17 cellular contexts compared by ENCODE assay signal in genomic region chr16:84198401-84198800, GRCh38. TPM values are rescaled to one million over a fixed set of nuclear protein-coding genes. Genes with fewer than 3 reads are reported as not detected.
A peak's percentile ranks its signal among the peaks of the same experiment; 100 is the strongest.
DNase-seq lines count a peak whose midpoint lies in the region; ATAC-seq and TF ChIP-seq lines count a peak whose summit lies in the region.
"Had no signal": no experiment of that assay in that cellular context is flagged by ENCODE, and none has a peak within 500 bp of the region (broad histone marks: within the 10 kb centered on the region; RNA-seq: fewer than 3 reads in every experiment).

No MANE protein-coding gene starts in this region.

- no peak overlapping the region for H3K27ac ChIP-seq in PC-3 (ENCODE audit: low read length)
- H3K27ac ChIP-seq: HL-60, Peyer's patch, right lobe of liver had no signal

- no peaks in the 10 kb centered on the region for H3K27me3 ChIP-seq in PC-3 (ENCODE audit: low read length)
- H3K27me3 ChIP-seq: Peyer's patch, right lobe of liver had no signal

- no peak overlapping the region for H3K9ac ChIP-seq in PC-3 (ENCODE audit: low read length)

- H3K4me3 ChIP-seq in PC-3 (ENCODE audit: low read length): no peak overlapping the region
- no peak overlapping the region for H3K4me3 ChIP-seq in skeletal muscle cell (ENCODE audit: low read depth, low read length)
- H3K4me3 ChIP-seq: Peyer's patch, right lobe of liver had no signal

- no peaks in the 10 kb centered on the region for H3K79me2 ChIP-seq in PC-3 (ENCODE audit: low read length)

- no peak overlapping the region for H3K4me2 ChIP-seq in PC-3 (ENCODE audit: low read length)

- no peaks in the 10 kb centered on the region for H3F3A ChIP-seq in PC-3 (ENCODE audit: low read length, unreplicated experiment)

- H3K4me1 ChIP-seq in PC-3 (ENCODE audit: insufficient read depth, low read length): no peaks in the 10 kb centered on the region
- H3K4me1 ChIP-seq: Peyer's patch, right lobe of liver had no signal

- H2AFZ ChIP-seq in PC-3 (ENCODE audit: low read length): no peak overlapping the region

- no peak for TF ChIP-seq CTCF in PC-3 (conservative IDR thresholded peaks at IDR 0.05; ENCODE audit: low read depth, low read length)

- H3K9me2 ChIP-seq in PC-3 (replicated peaks; ENCODE audit: low read length): no peaks in the 10 kb centered on the region

- intact Hi-C loops in PC-3 (cut with micrococcal nuclease): no loop called here

- ATAC-seq in PC-3 (peak; percentile 85), esophagus mucosa (peak; percentile 67), GM18868 (IDR thresholded peaks at IDR 0.05; ENCODE audit: unreplicated experiment) (no peak)
- ATAC-seq: left colon, natural killer cell, right lobe of liver had no signal

- DNase-seq in EL: peak; percentile 44
- peak; percentile 30 for DNase-seq in PC-3
- DNase-seq in skeletal muscle cell (ENCODE audit: low read depth): peak; percentile 51
- DNase-seq in NCI-H128 (lab: John Stamatoyannopoulos, UW; ENCODE audit: unreplicated experiment): no peak
- DNase-seq in NCI-H748 treated with DMSO at 0.1 percent for 48 hours (lab: John Stamatoyannopoulos, UW): no peak
- DNase-seq: activated naive CD4-positive, alpha-beta T cell treated with anti-CD3 and anti-CD28 coated beads, Interleukin-2, amount 50 U/mL, for 16 hours; Calu3; left colon; natural killer cell; NCI-H345; Peyer's patch; right lobe of liver had no signal

- BruUV-seq in PC-3 (replicated peaks; lab: Mats Ljungman, UMichigan): no TSS peak

- POLR2A ChIA-PET in PC-3 (lab: Charles Lee; ENCODE audit: unreplicated experiment): no interaction called here

- no peaks in the 10 kb centered on the region for H3K36me3 ChIP-seq in PC-3 (ENCODE audit: low read depth, low read length)
- H3K36me3 ChIP-seq: Peyer's patch, right lobe of liver had no signal

- H3K9me3 ChIP-seq in PC-3 (ENCODE audit: low read length): no peaks in the 10 kb centered on the region
- H3K9me3 ChIP-seq: Peyer's patch, right lobe of liver had no signal

- CTCF ChIA-PET in PC-3 (lab: Charles Lee): no interaction called here

- no peaks in the 10 kb centered on the region for H4K20me1 ChIP-seq in PC-3 (ENCODE audit: low read length)

RNA-seq across cellular contexts. Expression of gene ADAD2, which starts 7.4 kb away (rescaled TPM):
- total RNA-seq in PC-3 (2014; rRNA removed) (not detected in 2 replicates), esophagus mucosa (1.1 TPM)
- total RNA-seq: Calu3, chondrocyte, natural killer cell had no signal

RNA-seq across cellular contexts. Expression of gene TAF1C, which starts 11.5 kb away (rescaled TPM):
- total RNA-seq in PC-3 (2014; rRNA removed) (21.8 and 28.0 TPM in 2 replicates), esophagus mucosa (18.3 TPM)

RNA-seq across cellular contexts. Expression of gene KCNG4, which starts 41.4 kb away (rescaled TPM):
- 0.04 TPM in 1 of 2 replicates, not detected in the other for total RNA-seq in PC-3 (2014; rRNA removed)
- total RNA-seq in esophagus mucosa: not detected
- total RNA-seq: Calu3, chondrocyte, left colon, natural killer cell, Peyer's patch, right lobe of liver, subcutaneous adipose tissue had no signal

RNA-seq across cellular contexts. Expression of gene DNAAF1, which starts 53.3 kb away (rescaled TPM):
- total RNA-seq in PC-3 (2014; rRNA removed): not detected in 2 replicates
- total RNA-seq in esophagus mucosa: 0.16 TPM
- total RNA-seq: Calu3, chondrocyte, Peyer's patch had no signal

RNA-seq across cellular contexts. Expression of gene HSDL1, which starts 53.4 kb away (rescaled TPM):
- 9.7 and 13.3 TPM in 2 replicates for total RNA-seq in PC-3 (2014; rRNA removed)
- 8.6 TPM for total RNA-seq in esophagus mucosa

Comparison
In these comparisons a context has a peak if more than half of its experiments do, and no peak if none do; other contexts are left out.
1. DNase-seq: peak in EL (single experiment), PC-3 (single experiment) and skeletal muscle cell (single experiment); none in NCI-H128 (single experiment) and NCI-H748 treated with DMSO at 0.1 percent for 48 hours (single experiment).